In the genomic region with DNA sequence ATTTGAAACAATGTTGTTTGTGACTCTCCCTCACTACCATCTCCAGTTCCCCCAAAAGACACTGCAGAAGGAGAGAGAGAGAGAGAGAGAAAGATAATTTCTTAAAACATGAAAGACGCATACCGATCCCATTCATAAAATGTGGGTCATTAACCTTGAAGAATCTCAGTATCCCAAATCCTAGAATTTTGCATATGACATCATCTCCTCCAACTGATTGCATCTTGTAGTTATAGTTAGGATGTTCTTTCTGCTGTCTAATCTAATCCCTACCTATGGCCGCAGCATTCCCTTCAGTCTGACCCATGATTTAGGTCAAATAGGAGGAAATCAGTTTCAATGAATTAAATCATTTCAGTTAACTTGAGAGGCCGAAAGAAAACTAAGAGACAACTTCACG, we compare ENCODE assay signal across 39 cellular contexts.
"Had no signal": no experiment of that assay in that cellular context is flagged by ENCODE, and none has a peak within 500 bp of the region (broad histone marks: within the 10 kb centered on the region; RNA-seq: fewer than 3 reads in every experiment).

No MANE protein-coding gene starts in this region.

- H3K4me3 Mint-ChIP-seq: activated naive CD4-positive, alpha-beta T cell treated with anti-CD3 and anti-CD28 coated beads for 36 hours; activated naive CD4-positive, alpha-beta T cell treated with anti-CD3 and anti-CD28 coated beads, Interleukin-2, amount 10 ng/mL, durations not matched to agents 7 days and 5 days; activated naive CD4-positive, alpha-beta T cell treated with anti-CD3 and anti-CD28 coated beads, Interleukin-2, amount 50 U/mL, for 24 hours; activated naive CD8-positive, alpha-beta T cell; activated naive CD8-positive, alpha-beta T cell treated with anti-CD3 and anti-CD28 coated beads for 36 hours; activated naive CD8-positive, alpha-beta T cell treated with anti-CD3 and anti-CD28 coated beads, Interleukin-2, amount 10 ng/mL, durations not matched to agents 7 days and 5 days; activated naive CD8-positive, alpha-beta T cell treated with anti-CD3 and anti-CD28 coated beads, Interleukin-2, amount 50 U/mL, for 24 hours; activated T-cell treated with anti-CD3 and anti-CD28 coated beads, Interleukin-2, amount 50 U/mL, for 24 hours; activated T-cell treated with anti-CD3 and anti-CD28 coated beads, Interleukin-2, amount 50 U/mL, for 4 hours; activated T-cell treated with anti-CD3 and anti-CD28 coated beads, Interleukin-2, amount 50 U/mL, for 72 hours; activated T-helper 1 cell treated with anti-CD3 and anti-CD28 coated beads, Interleukin-12 subunit alpha, Interleukin-12 subunit beta, Interleukin-2, Interleukin-4 antibody, amounts not matched to agents 30 ng/mL and 10 ng/mL and 1 ng/mL, durations not matched to agents 14 hours and 24 hours and 36 hours; activated T-helper 17 cell treated with anti-CD3 and anti-CD28 coated beads, Interleukin-2, amount 50 U/mL, for 72 hours; central memory CD8-positive, alpha-beta T cell had no signal

- H3K27ac Mint-ChIP-seq: activated naive CD4-positive, alpha-beta T cell treated with anti-CD3 and anti-CD28 coated beads for 36 hours; activated naive CD4-positive, alpha-beta T cell treated with anti-CD3 and anti-CD28 coated beads, Interleukin-2, amount 50 U/mL, for 24 hours; activated naive CD4-positive, alpha-beta T cell treated with anti-CD3 and anti-CD28 coated beads, Interleukin-2, amount 50 U/mL, for 72 hours; activated naive CD8-positive, alpha-beta T cell; activated naive CD8-positive, alpha-beta T cell treated with anti-CD3 and anti-CD28 coated beads for 36 hours; activated naive CD8-positive, alpha-beta T cell treated with anti-CD3 and anti-CD28 coated beads, Interleukin-2, amount 10 ng/mL, durations not matched to agents 7 days and 5 days; activated naive CD8-positive, alpha-beta T cell treated with anti-CD3 and anti-CD28 coated beads, Interleukin-2, amount 50 U/mL, for 24 hours; activated T-cell treated with anti-CD3 and anti-CD28 coated beads, Interleukin-2, amount 50 U/mL, for 24 hours; activated T-cell treated with anti-CD3 and anti-CD28 coated beads, Interleukin-2, amount 50 U/mL, for 72 hours; activated T-helper 1 cell treated with anti-CD3 and anti-CD28 coated beads, Interleukin-12 subunit alpha, Interleukin-12 subunit beta, Interleukin-2, Interleukin-4 antibody, amounts not matched to agents 30 ng/mL and 10 ng/mL and 1 ng/mL, durations not matched to agents 14 hours and 24 hours and 36 hours; activated T-helper 17 cell treated with anti-CD3 and anti-CD28 coated beads, Interleukin-2, amount 50 U/mL, for 72 hours; activated T-helper 2 cell treated with anti-CD3 and anti-CD28 coated beads, Interferon-gamma antibody, Interleukin-2, Interleukin-4, amounts not matched to agents 10 μg/mL and 5 μg/mL and 100 μg/mL, durations not matched to agents 14 hours and 24 hours and 36 hours; brain had no signal

- H3K27ac ChIP-seq: adrenal gland, body of pancreas, brain microvascular endothelial cell, breast epithelium, cardiac muscle cell had no signal

- H3K36me3 Mint-ChIP-seq: activated naive CD4-positive, alpha-beta T cell treated with anti-CD3 and anti-CD28 coated beads, Interleukin-2, amount 10 ng/mL, durations not matched to agents 7 days and 5 days; activated naive CD8-positive, alpha-beta T cell; activated naive CD8-positive, alpha-beta T cell treated with anti-CD3 and anti-CD28 coated beads for 36 hours; activated naive CD8-positive, alpha-beta T cell treated with anti-CD3 and anti-CD28 coated beads, Interleukin-2, amount 10 ng/mL, durations not matched to agents 7 days and 5 days; brain had no signal

- H3K4me1 ChIP-seq: adrenal gland had no signal

- H3K9me3 Mint-ChIP-seq: activated naive CD4-positive, alpha-beta T cell treated with anti-CD3 and anti-CD28 coated beads for 36 hours; activated naive CD4-positive, alpha-beta T cell treated with anti-CD3 and anti-CD28 coated beads, Interleukin-2, amount 10 ng/mL, durations not matched to agents 7 days and 5 days; activated naive CD4-positive, alpha-beta T cell treated with anti-CD3 and anti-CD28 coated beads, Interleukin-2, amount 50 U/mL, for 24 hours; activated naive CD4-positive, alpha-beta T cell treated with anti-CD3 and anti-CD28 coated beads, Interleukin-2, amount 50 U/mL, for 72 hours; activated naive CD8-positive, alpha-beta T cell treated with anti-CD3 and anti-CD28 coated beads for 36 hours; activated naive CD8-positive, alpha-beta T cell treated with anti-CD3 and anti-CD28 coated beads, Interleukin-2, amount 10 ng/mL, durations not matched to agents 7 days and 5 days; activated naive CD8-positive, alpha-beta T cell treated with anti-CD3 and anti-CD28 coated beads, Interleukin-2, amount 50 U/mL, for 24 hours; activated T-cell treated with anti-CD3 and anti-CD28 coated beads, Interleukin-2, amount 50 U/mL, for 24 hours; activated T-cell treated with anti-CD3 and anti-CD28 coated beads, Interleukin-2, amount 50 U/mL, for 4 hours; activated T-cell treated with anti-CD3 and anti-CD28 coated beads, Interleukin-2, amount 50 U/mL, for 72 hours; activated T-helper 1 cell treated with anti-CD3 and anti-CD28 coated beads, Interleukin-12 subunit alpha, Interleukin-12 subunit beta, Interleukin-2, Interleukin-4 antibody, amounts not matched to agents 30 ng/mL and 10 ng/mL and 1 ng/mL, durations not matched to agents 14 hours and 24 hours and 36 hours; activated T-helper 17 cell treated with anti-CD3 and anti-CD28 coated beads, Interleukin-2, amount 50 U/mL, for 72 hours; activated T-helper 2 cell treated with anti-CD3 and anti-CD28 coated beads, Interferon-gamma antibody, Interleukin-2, Interleukin-4, amounts not matched to agents 10 μg/mL and 5 μg/mL and 100 μg/mL, durations not matched to agents 14 hours and 24 hours and 36 hours; central memory CD8-positive, alpha-beta T cell had no signal

- H3K9me3 ChIP-seq: adrenal gland, ascending aorta, body of pancreas, breast epithelium had no signal

- H3K36me3 ChIP-seq: adrenal gland, ascending aorta, brain microvascular endothelial cell, breast epithelium, cardiac muscle cell had no signal

- H3K4me3 ChIP-seq: adrenal gland, body of pancreas, breast epithelium, cardiac muscle cell had no signal

- DNase-seq: activated effector memory CD4-positive, alpha-beta T cell treated with anti-CD3 and anti-CD28 coated beads, Interleukin-2, amount 50 U/mL, for 16 hours; activated effector memory CD4-positive, alpha-beta T cell treated with Interleukin-2 at 50 U/mL for 16 hours; activated gamma-delta T cell; activated gamma-delta T cell treated with Interleukin-2 at 50 U/mL for 16 hours; activated naive CD4-positive, alpha-beta T cell; activated naive CD4-positive, alpha-beta T cell treated with anti-CD3 and anti-CD28 coated beads for 36 hours; activated naive CD4-positive, alpha-beta T cell treated with anti-CD3 and anti-CD28 coated beads, Interleukin-2, amount 10 ng/mL, durations not matched to agents 7 days and 5 days; activated naive CD4-positive, alpha-beta T cell treated with anti-CD3 and anti-CD28 coated beads, Interleukin-2, amount 50 U/mL, for 16 hours; activated naive CD4-positive, alpha-beta T cell treated with Interleukin-2 at 50 U/mL for 16 hours; activated naive CD8-positive, alpha-beta T cell treated with anti-CD3 and anti-CD28 coated beads for 36 hours; activated naive CD8-positive, alpha-beta T cell treated with anti-CD3 and anti-CD28 coated beads, Interleukin-2, amount 10 ng/mL, durations not matched to agents 7 days and 5 days; activated naive CD8-positive, alpha-beta T cell treated with anti-CD3 and anti-CD28 coated beads, Interleukin-2, amount 50 U/mL, for 24 hours; activated T-cell treated with anti-CD3 and anti-CD28 coated beads, Interleukin-2, amount 50 U/mL, for 1 hour; activated T-cell treated with anti-CD3 and anti-CD28 coated beads, Interleukin-2, amount 50 U/mL, for 24 hours; activated T-cell treated with anti-CD3 and anti-CD28 coated beads, Interleukin-2, amount 50 U/mL, for 4 hours; activated T-cell treated with anti-CD3 and anti-CD28 coated beads, Interleukin-2, amount 50 U/mL, for 48 hours; activated T-cell treated with anti-CD3 and anti-CD28 coated beads, Interleukin-2, amount 50 U/mL, for 72 hours; adrenal gland; amniotic stem cell; amygdala; anterior cingulate cortex; aorta; body of pancreas; brain microvascular endothelial cell; caudate nucleus; central memory CD4-positive, alpha-beta T cell; cerebellar nuclear complex had no signal

- ATAC-seq: activated naive CD4-positive, alpha-beta T cell treated with anti-CD3 and anti-CD28 coated beads, Interleukin-2, amount 50 U/mL, for 72 hours; activated naive CD8-positive, alpha-beta T cell treated with anti-CD3 and anti-CD28 coated beads, Interleukin-2, amount 50 U/mL, for 24 hours; activated T-cell treated with anti-CD3 and anti-CD28 coated beads, Interleukin-2, amount 50 U/mL, for 4 hours; activated T-cell treated with anti-CD3 and anti-CD28 coated beads, Interleukin-2, amount 50 U/mL, for 72 hours; activated T-helper 17 cell treated with anti-CD3 and anti-CD28 coated beads, Interleukin-2, amount 50 U/mL, for 72 hours; body of pancreas had no signal

- FAIRE-seq: bronchial epithelial cell had no signal

- H3K27me3 ChIP-seq: ascending aorta had no signal
